8 cellular contexts compared by ENCODE assay signal in genomic region chr14:22836301-22837058, GRCh38. TPM values are rescaled to one million over a fixed set of nuclear protein-coding genes. Genes with fewer than 3 reads are reported as not detected.
DNase-seq lines count a peak whose midpoint lies in the region; ATAC-seq and TF ChIP-seq lines count a peak whose summit lies in the region.

Gene MMP14, plus strand, starts transcription at chr14:22836585. Its CDS starts 233 bp downstream, at chr14:22836818.

- peaks cover 33% of the 10 kb centered on the region for H4K20me1 ChIP-seq in BLaER1

- peak within 1 kb of the TSS; percentile 74 for H3K4me2 ChIP-seq in BLaER1

- DNase-seq in Kasumi-1 (lab: John Stamatoyannopoulos, UW) (peak; percentile 36 to 39), brain microvascular endothelial cell (peak; percentile 72), sigmoid colon (peak; percentile 94), HUDEP-2 (lab: John Stamatoyannopoulos, UW; ENCODE audit: unreplicated experiment in 76 of 76) (no peak)

- TF ChIP-seq EP300 in sigmoid colon (IDR thresholded peaks at IDR 0.05): no peak

- H3K27ac ChIP-seq in BLaER1 (peak within 1 kb of the TSS; percentile 55), brain microvascular endothelial cell (peak within 1 kb of the TSS; percentile 89), iPS-18a (ENCODE audit: low read length) (peak within 1 kb of the TSS; percentile 53), sigmoid colon (peak within 1 kb of the TSS; percentile 97 to 100 (median 98))

- peak; percentile 73 for TF ChIP-seq CTCF in brain microvascular endothelial cell (IDR thresholded peaks at IDR 0.05; ENCODE audit: low read depth, low read length, missing control alignments)
- peak; percentile 28 to 53 (median 46) for TF ChIP-seq CTCF in sigmoid colon (IDR thresholded peaks at IDR 0.05)

- WGBS in sigmoid colon, 2 donors: 4 to 11% methylated on average over 44 of the region's 44 CpGs

- H3K36me3 ChIP-seq in BLaER1 (peaks cover 45% of the 10 kb centered on the region), brain microvascular endothelial cell (replicated peaks) (peaks cover 53% of the 10 kb centered on the region), iPS-18a (ENCODE audit: control insufficient read depth, low read depth, low read length) (peaks cover 28% of the 10 kb centered on the region), sigmoid colon (peaks cover 5 to 26% (median 15%) of the 10 kb centered on the region in 4 donors)

- H3K9ac ChIP-seq in BLaER1: peak within 1 kb of the TSS; percentile 71
- H3K9ac ChIP-seq in iPS-18a (ENCODE audit: low read length): peak within 1 kb of the TSS; percentile 90

- intact Hi-C loops in sigmoid colon (cut with DNase I): loop anchor here (1.0 to 5.0 kb wide), 2 partner anchors 15 to 36 kb away; partner anchors contain the start of gene LRP10

- H3K27me3 ChIP-seq in BLaER1 (peaks cover 57% of the 10 kb centered on the region), brain microvascular endothelial cell (replicated peaks) (no peaks in the 10 kb centered on the region), iPS-18a (ENCODE audit: control insufficient read depth, insufficient read depth, low read length) (peaks cover 6% of the 10 kb centered on the region), sigmoid colon (no peaks in the 10 kb centered on the region)

- in situ Hi-C loops in brain microvascular endothelial cell (cut with HindIII; ENCODE audit: low pct_ligation_motif_present, low sequenced_read_pairs): no loop called here

- ATAC-seq in HG03095 (IDR thresholded peaks at IDR 0.05; ENCODE audit: unreplicated experiment): no peak
- ATAC-seq in GM21515 (IDR thresholded peaks at IDR 0.05; ENCODE audit: unreplicated experiment): no peak

- peak within 1 kb of the TSS; percentile 63 for H3K4me3 ChIP-seq in BLaER1
- H3K4me3 ChIP-seq in brain microvascular endothelial cell (ENCODE audit: low read depth, low read length): peak within 1 kb of the TSS; percentile 93
- peak within 1 kb of the TSS; percentile 90 for H3K4me3 ChIP-seq in iPS-18a (ENCODE audit: low read length)
- peak within 1 kb of the TSS; percentile 95 to 98 (median 97) for H3K4me3 ChIP-seq in sigmoid colon

- H3K4me1 ChIP-seq in BLaER1 (peaks cover 36% of the 10 kb centered on the region), iPS-18a (ENCODE audit: control insufficient read depth, low read depth, low read length) (peaks cover 20% of the 10 kb centered on the region), sigmoid colon (peaks cover 0 to 43% (median 36%) of the 10 kb centered on the region in 4 donors)

- peak; percentile 75 to 90 for TF ChIP-seq POLR2A in sigmoid colon (IDR thresholded peaks at IDR 0.05)

- H3K9me3 ChIP-seq in BLaER1: no peaks in the 10 kb centered on the region
- no peaks in the 10 kb centered on the region for H3K9me3 ChIP-seq in iPS-18a (ENCODE audit: control insufficient read depth, low read depth, low read length)
- H3K9me3 ChIP-seq in sigmoid colon: no peaks in the 10 kb centered on the region

RNA-seq across cellular contexts. Expression of gene MMP14, which starts in this region (rescaled TPM):
- 100 to 1,000 TPM in 3 of 4 donors, 10 to 100 TPM in 1; 86.6 to 140 (median 115) TPM for total RNA-seq in sigmoid colon
- polyA plus RNA-seq in sigmoid colon: 10 to 100 TPM; 21.0 to 85.4 (median 33.5) TPM

Comparison
In these comparisons a context has a peak if more than half of its experiments do, and no peak if none do; other contexts are left out.
1. DNase-seq: peak in Kasumi-1 (2 of 2), brain microvascular endothelial cell (single experiment) and sigmoid colon (single experiment); none in HUDEP-2 (0 of 76).
2. Peak in every context shown above with its lines, with median percentiles within 50 percentile points of each other: H3K27ac ChIP-seq and H3K4me3 ChIP-seq.